Comparison of ENCODE assay signal across 8 cellular contexts in genomic region chr16:21503574-21503920, GRCh38.
A peak's percentile ranks its signal among the peaks of the same experiment; 100 is the strongest.
DNase-seq lines count a peak whose midpoint lies in the region; ATAC-seq and TF ChIP-seq lines count a peak whose summit lies in the region.
"Not testable (repeated sequence)": the region's sequence is repeated elsewhere in the genome, so short reads cannot be mapped to it uniquely, and the experiment has no call there.

No MANE protein-coding gene starts in this region.

- not testable (repeated sequence) for ATAC-seq in WTC11; lung (ENCODE audit: insufficient read depth, low FRiP score)

- DNase-seq in CD8-positive, alpha-beta memory T cell; osteocyte (ENCODE audit: extremely low spot score, unreplicated experiment); transverse colon: not testable (repeated sequence)
- DNase-seq in Karpas-422, result peak; percentile 56
- DNase-seq in WTC11 (ENCODE audit: low spot score), result peak; percentile 1
- DNase-seq in activated gamma-delta T cell treated with Interleukin-2 at 50 U/mL for 16 hours, result peak; percentile 2
- DNase-seq in colonic mucosa, result peak; percentile 19
- DNase-seq in lung (ENCODE audit: low spot score), result peak; percentile 26

- not testable (repeated sequence) for H3K9me2 ChIP-seq in Karpas-422 (replicated peaks; ENCODE audit: insufficient read depth, low read length)

- not testable (repeated sequence) for H2AFZ ChIP-seq in Karpas-422 (ENCODE audit: low read length)

- peaks cover 0 to 17% (median 0%) of the 10 kb centered on the region in 3 donors for H3K36me3 Mint-ChIP-seq in CD8-positive, alpha-beta memory T cell
- H3K36me3 Mint-ChIP-seq in WTC11; osteocyte (ENCODE audit: unreplicated experiment): not testable (repeated sequence)

- not testable (repeated sequence) for H3K36me3 ChIP-seq in CD8-positive, alpha-beta memory T cell (ENCODE audit: insufficient read depth, low read length); Karpas-422 (ENCODE audit: insufficient read depth, low read length); colonic mucosa; lung (ENCODE audit: control insufficient read depth in 2 of 2, insufficient read depth in 2 of 2, low read length in 2 of 2); transverse colon

- not testable (repeated sequence) for H3K27me3 ChIP-seq in CD8-positive, alpha-beta memory T cell (ENCODE audit: insufficient read depth, low read length, poor library complexity, severe bottlenecking); Karpas-422 (ENCODE audit: low read length); colonic mucosa; lung (ENCODE audit: control insufficient read depth, insufficient read depth); transverse colon

- H3K27ac Mint-ChIP-seq in CD8-positive, alpha-beta memory T cell, result peak overlapping the region in 7 of 8 donors; percentile 27 to 93 (median 83)
- not testable (repeated sequence) for H3K27ac Mint-ChIP-seq in WTC11
- H3K27ac Mint-ChIP-seq in osteocyte (ENCODE audit: unreplicated experiment), result peak overlapping the region; percentile 73

- H3K27ac ChIP-seq in CD8-positive, alpha-beta memory T cell (ENCODE audit: low read depth, low read length); Karpas-422 (ENCODE audit: low read length); colonic mucosa; lung (ENCODE audit: low read depth in 1 of 2, low read length in 1 of 2): not testable (repeated sequence)
- peak overlapping the region; percentile 95 to 100 (median 98) for H3K27ac ChIP-seq in transverse colon

- CTCF ChIA-PET in CD8-positive, alpha-beta memory T cell (lab: Charles Lee), result interaction anchor here (1.9 kb wide), 1 partner anchor 16 kb away, joined by 7 read pairs; no protein-coding TSS in a partner anchor
- CTCF ChIA-PET in WTC11 (lab: Charles Lee), result not testable (repeated sequence)

- H3K4me1 ChIP-seq in CD8-positive, alpha-beta memory T cell (ENCODE audit: insufficient read depth, low read length), result peaks cover 19% of the 10 kb centered on the region
- peaks cover 38% of the 10 kb centered on the region for H3K4me1 ChIP-seq in Karpas-422 (ENCODE audit: low read length)
- not testable (repeated sequence) for H3K4me1 ChIP-seq in colonic mucosa; lung (ENCODE audit: control insufficient read depth in 2 of 2, insufficient read depth in 2 of 2, low read length in 2 of 2)
- peaks cover 22 to 58% (median 41%) of the 10 kb centered on the region in 4 donors for H3K4me1 ChIP-seq in transverse colon

- WGBS in lung, 2 donors, result 89 to 90% methylated on average over 6 of the region's 6 CpGs
- 86 to 92% methylated on average over 6 of the region's 6 CpGs for whole genome bisulfite sequencing in transverse colon (ENCODE audit: low coverage in 1 of 2), 2 donors

- peaks cover 59% of the 10 kb centered on the region for H3K79me2 ChIP-seq in Karpas-422 (ENCODE audit: low read length)

- H3K9me3 Mint-ChIP-seq in CD8-positive, alpha-beta memory T cell; WTC11; osteocyte (ENCODE audit: unreplicated experiment): not testable (repeated sequence)

- peaks cover 43% of the 10 kb centered on the region for H4K20me1 ChIP-seq in Karpas-422 (ENCODE audit: insufficient read depth, low read depth, low read length)

- not testable (repeated sequence) for TF ChIP-seq POLR2A in transverse colon (IDR thresholded peaks at IDR 0.05)

- H3K9ac ChIP-seq in Karpas-422 (ENCODE audit: low read length); colonic mucosa (ENCODE audit: low read depth in 2 of 2, low read length in 2 of 2): not testable (repeated sequence)

- in situ Hi-C loops in transverse colon (cut with MboI; ENCODE audit: low pct_ligation_motif_present in 1 of 4, low pct_unique_long_range_greater_than_20kb in 1 of 4, low sequenced_read_pairs in 3 of 4), result not testable (repeated sequence)

- not testable (repeated sequence) for TF ChIP-seq CTCF in WTC11 (IDR thresholded peaks at IDR 0.05); colonic mucosa (IDR thresholded peaks at IDR 0.05); lung (IDR thresholded peaks at IDR 0.05; ENCODE audit: control extremely low read depth, extremely low read depth); osteocyte (IDR thresholded peaks at IDR 0.05); transverse colon (IDR thresholded peaks at IDR 0.05)

- not testable (repeated sequence) for H3K27me3 Mint-ChIP-seq in CD8-positive, alpha-beta memory T cell; WTC11 (ENCODE audit: low read depth); osteocyte (ENCODE audit: unreplicated experiment)

- H3K4me3 Mint-ChIP-seq in CD8-positive, alpha-beta memory T cell, result peak overlapping the region; percentile 43 to 84 (median 72)
- not testable (repeated sequence) for H3K4me3 Mint-ChIP-seq in WTC11
- peak overlapping the region; percentile 40 for H3K4me3 Mint-ChIP-seq in osteocyte (ENCODE audit: unreplicated experiment)

- H3K4me3 ChIP-seq in CD8-positive, alpha-beta memory T cell (ENCODE audit: low read length); Karpas-422 (ENCODE audit: low read length); colonic mucosa; lung; transverse colon: not testable (repeated sequence)

- intact Hi-C loops in colonic mucosa (cut with DNase I); transverse colon (cut with DNase I; ENCODE audit: low total_unique reads): not testable (repeated sequence)

- POLR2A ChIA-PET in CD8-positive, alpha-beta memory T cell (lab: Charles Lee); WTC11 (lab: Charles Lee): not testable (repeated sequence)

- not testable (repeated sequence) for TF ChIP-seq EP300 in transverse colon (IDR thresholded peaks at IDR 0.05; ENCODE audit: low read depth)

- H3K4me1 Mint-ChIP-seq in CD8-positive, alpha-beta memory T cell, result peaks cover 28 to 39% (median 31%) of the 10 kb centered on the region in 3 donors
- H3K4me1 Mint-ChIP-seq in WTC11, result not testable (repeated sequence)
- H3K4me1 Mint-ChIP-seq in osteocyte (ENCODE audit: unreplicated experiment), result peaks cover 20% of the 10 kb centered on the region

- not testable (repeated sequence) for H3K4me2 ChIP-seq in Karpas-422 (ENCODE audit: low read depth, low read length, poor library complexity, severe bottlenecking)

- H3K9me3 ChIP-seq in CD8-positive, alpha-beta memory T cell (ENCODE audit: low read length); Karpas-422 (ENCODE audit: low read length); colonic mucosa; lung (ENCODE audit: control insufficient read depth in 2 of 2, insufficient read depth in 1 of 2, low read length in 1 of 2); transverse colon: not testable (repeated sequence)
